ENCODE assay signal across 17 cellular contexts in genomic region chr17:70098030-70098429, GRCh38. TPM values are rescaled to one million over a fixed set of nuclear protein-coding genes. Genes with fewer than 3 reads are reported as not detected.
"Had no signal": no experiment of that assay in that cellular context is flagged by ENCODE, and none has a peak within 500 bp of the region (broad histone marks: within the 10 kb centered on the region; RNA-seq: fewer than 3 reads in every experiment).

No MANE protein-coding gene starts in this region.

- H3K4me1 ChIP-seq: gastrocnemius medialis, neural progenitor cell, sigmoid colon, stomach had no signal

- H3K36me3 ChIP-seq: gastrocnemius medialis, left ventricle myocardium inferior, neural progenitor cell, ovary, sigmoid colon, stomach, thoracic aorta had no signal

- H3K4me3 ChIP-seq: gastrocnemius medialis, left ventricle myocardium inferior, neural progenitor cell, ovary, sigmoid colon, stomach, thoracic aorta had no signal

- H3K9me3 ChIP-seq: gastrocnemius medialis, left ventricle myocardium inferior, ovary, sigmoid colon, stomach, thoracic aorta had no signal

- DNase-seq: activated CD4-positive, alpha-beta T cell treated with anti-CD3 and anti-CD28 coated beads for 1 hour; activated CD4-positive, alpha-beta T cell treated with anti-CD3 and anti-CD28 coated beads, Interleukin-2, amount 50 U/mL, for 4 hours; activated naive CD4-positive, alpha-beta T cell; activated naive CD8-positive, alpha-beta T cell treated with anti-CD3 and anti-CD28 coated beads, Interleukin-2, amount 10 ng/mL, durations not matched to agents 7 days and 5 days; activated T-cell treated with anti-CD3 and anti-CD28 coated beads for 4 hours; cerebellar nuclear complex; effector memory CD4-positive, alpha-beta T cell; gastrocnemius medialis; left ventricle myocardium inferior; naive B cell; ovary; sigmoid colon; stimulated activated CD4-positive, alpha-beta T cell treated with anti-CD3 and anti-CD28 coated beads, Interleukin-1b, Interleukin-23, amount 100 ng/mL, for 48 hours; stomach; T1000 had no signal

- ATAC-seq: gastrocnemius medialis had no signal

- H3K27me3 ChIP-seq: gastrocnemius medialis, neural progenitor cell, ovary, sigmoid colon, stomach had no signal

- H3K27ac ChIP-seq: gastrocnemius medialis, left ventricle myocardium inferior, neural progenitor cell, ovary, sigmoid colon, stomach, thoracic aorta had no signal

RNA-seq across cellular contexts. Expression of gene KCNJ16, which starts 23.0 kb away (rescaled TPM):
- total RNA-seq: activated naive CD8-positive, alpha-beta T cell treated with anti-CD3 and anti-CD28 coated beads, Interleukin-2, amount 10 ng/mL, durations not matched to agents 7 days and 5 days; left ventricle myocardium inferior had no signal
